Comparison of ENCODE assay signal across 13 cellular contexts in genomic region chrX:124332481-124333424, GRCh38. TPM values are rescaled to one million over a fixed set of nuclear protein-coding genes. Genes with fewer than 3 reads are reported as not detected.
A peak's percentile ranks its signal among the peaks of the same experiment; 100 is the strongest.
DNase-seq lines count a peak whose midpoint lies in the region; ATAC-seq, FAIRE-seq and TF ChIP-seq lines count a peak whose summit lies in the region.
"Had no signal": no experiment of that assay in that cellular context is flagged by ENCODE, and none has a peak within 500 bp of the region (broad histone marks: within the 10 kb centered on the region; RNA-seq: fewer than 3 reads in every experiment).

TEX13D (plus strand) TSS chrX:124332660; CDS start chrX:124332918, 258 bp downstream.

- H3K4me3 ChIP-seq in H7 (ENCODE audit: insufficient read depth, low read depth, low read length) = no peak within 1 kb of the TSS
- H3K4me3 ChIP-seq in kidney (ENCODE audit: low read length in 2 of 2) = no peak within 1 kb of the TSS
- peak within 1 kb of the TSS; percentile 12 to 36 for H3K4me3 ChIP-seq in testis
- H3K4me3 ChIP-seq: BLaER1 had no signal

- TF ChIP-seq CTCF in WTC11 (IDR thresholded peaks at IDR 0.05) (no peak), kidney (IDR thresholded peaks at IDR 0.05; ENCODE audit: borderline replicate concordance, extremely low read depth, insufficient read depth) (no peak), testis (IDR thresholded peaks at IDR 0.05) (no peak)

- no peaks in the 10 kb centered on the region for H3K9me3 Mint-ChIP-seq in WTC11
- H3K9me3 Mint-ChIP-seq: CD8-positive, alpha-beta memory T cell; HFFc6 had no signal

- POLR2A ChIA-PET in WTC11 (lab: Charles Lee) = no interaction called here

- ATAC-seq in WTC11 = peak; percentile 28

- H3K36me3 ChIP-seq in H7 (replicated peaks; ENCODE audit: control insufficient read depth, insufficient read depth, low read length) (no peaks in the 10 kb centered on the region), kidney (ENCODE audit: control insufficient read depth in 1 of 2, insufficient read depth in 2 of 2, low read length in 2 of 2) (no peaks in the 10 kb centered on the region), testis (ENCODE audit: low read depth, missing control alignments) (no peaks in the 10 kb centered on the region)
- H3K36me3 ChIP-seq: BLaER1 had no signal

- TF ChIP-seq POLR2A in testis (IDR thresholded peaks at IDR 0.05) = no peak

- H3K27me3 ChIP-seq in H7 (ENCODE audit: control insufficient read depth, insufficient read depth, low read length) (no peaks in the 10 kb centered on the region), testis (no peaks in the 10 kb centered on the region)

- no peaks in the 10 kb centered on the region for H3K36me3 Mint-ChIP-seq in WTC11
- H3K36me3 Mint-ChIP-seq: CD8-positive, alpha-beta memory T cell had no signal

- FAIRE-seq in kidney (lab: Jason Lieb, UNC) = no peak

- intact Hi-C loops in kidney (cut with DNase I) (no loop called here), testis (cut with DNase I; ENCODE audit: low total_unique reads) (no loop called here)

- no peak within 1 kb of the TSS for H3K9ac ChIP-seq in kidney (ENCODE audit: low read length in 2 of 2)
- H3K9ac ChIP-seq: BLaER1 had no signal

- WGBS in testis, 2 donors = 78 to 80% methylated on average over 2 to 30 of the region's 57 CpGs

- H3K9me3 ChIP-seq in kidney (ENCODE audit: control insufficient read depth in 1 of 2, low read length in 2 of 2) (no peaks in the 10 kb centered on the region), testis (no peaks in the 10 kb centered on the region)
- H3K9me3 ChIP-seq: Caco-2 had no signal

- peak; percentile 12 for DNase-seq in H7
- DNase-seq in WTC11 (ENCODE audit: low spot score) = no peak
- DNase-seq in kidney = peak; percentile 61
- peak; percentile 16 for DNase-seq in testis
- no peak for DNase-seq in DMS53 treated with DMSO at 0.1 percent for 48 hours (lab: John Stamatoyannopoulos, UW; ENCODE audit: unreplicated experiment)
- no peak for DNase-seq in NCI-H2196 treated with DMSO at 0.1 percent for 48 hours (lab: John Stamatoyannopoulos, UW; ENCODE audit: unreplicated experiment)
- DNase-seq: AML-193; Caco-2; CD8-positive, alpha-beta memory T cell; GF-D8; HCEC 1CT; HFFc6 had no signal

- H3K4me3 Mint-ChIP-seq in WTC11 = no peak within 1 kb of the TSS
- H3K4me3 Mint-ChIP-seq: CD8-positive, alpha-beta memory T cell; HFFc6 had no signal

- H3K4me1 ChIP-seq in kidney (ENCODE audit: control insufficient read depth in 1 of 2, insufficient read depth in 1 of 2, low read depth in 1 of 2, low read length in 2 of 2) (no peaks in the 10 kb centered on the region), testis (no peaks in the 10 kb centered on the region)
- H3K4me1 ChIP-seq: Caco-2 had no signal

- CTCF ChIA-PET in WTC11 (lab: Charles Lee) = interaction anchor here (1.0 to 1.4 kb wide), 2 partner anchors 14 to 58 kb away, joined by 3 to 4 read pairs; partner anchors contain the start of gene SH2D1A

- no peaks in the 10 kb centered on the region for H3K4me1 Mint-ChIP-seq in WTC11

- H3K27ac ChIP-seq in kidney (ENCODE audit: low read depth in 2 of 2, low read length in 2 of 2) (no peak within 1 kb of the TSS), testis (no peak within 1 kb of the TSS)
- H3K27ac ChIP-seq: BLaER1 had no signal

- no peaks in the 10 kb centered on the region; the same call in 1 of the 2 replicates for H3K27me3 Mint-ChIP-seq in WTC11 (ENCODE audit: low read depth)
- H3K27me3 Mint-ChIP-seq: CD8-positive, alpha-beta memory T cell had no signal

- H3K27ac Mint-ChIP-seq in WTC11 = no peak within 1 kb of the TSS
- H3K27ac Mint-ChIP-seq: HFFc6 had no signal

TF ChIP-seq in WTC11, 78 proteins besides CTCF, POLR2A, EP300 and RAD21 (continues in another document):
- no peak for TF ChIP-seq ZNF138 (CRISPR knock-in tag; conservative IDR thresholded peaks at IDR 0.05)
- no peak for TF ChIP-seq OVOL2 (CRISPR knock-in tag; IDR thresholded peaks at IDR 0.05; ENCODE audit: borderline replicate concordance)
- no peak for TF ChIP-seq IRF1 (CRISPR knock-in tag; IDR thresholded peaks at IDR 0.05)
- no peak for TF ChIP-seq ATF2 (CRISPR knock-in tag; IDR thresholded peaks at IDR 0.05; ENCODE audit: borderline replicate concordance, low read depth)
- no peak for TF ChIP-seq USF2 (CRISPR knock-in tag; IDR thresholded peaks at IDR 0.05)
- TF ChIP-seq FOXJ3 (CRISPR knock-in tag; IDR thresholded peaks at IDR 0.05; ENCODE audit: borderline replicate concordance) = no peak
- TF ChIP-seq ZNF263 (CRISPR knock-in tag; IDR thresholded peaks at IDR 0.05; ENCODE audit: low read depth) = no peak
- TF ChIP-seq, protein P1, sequence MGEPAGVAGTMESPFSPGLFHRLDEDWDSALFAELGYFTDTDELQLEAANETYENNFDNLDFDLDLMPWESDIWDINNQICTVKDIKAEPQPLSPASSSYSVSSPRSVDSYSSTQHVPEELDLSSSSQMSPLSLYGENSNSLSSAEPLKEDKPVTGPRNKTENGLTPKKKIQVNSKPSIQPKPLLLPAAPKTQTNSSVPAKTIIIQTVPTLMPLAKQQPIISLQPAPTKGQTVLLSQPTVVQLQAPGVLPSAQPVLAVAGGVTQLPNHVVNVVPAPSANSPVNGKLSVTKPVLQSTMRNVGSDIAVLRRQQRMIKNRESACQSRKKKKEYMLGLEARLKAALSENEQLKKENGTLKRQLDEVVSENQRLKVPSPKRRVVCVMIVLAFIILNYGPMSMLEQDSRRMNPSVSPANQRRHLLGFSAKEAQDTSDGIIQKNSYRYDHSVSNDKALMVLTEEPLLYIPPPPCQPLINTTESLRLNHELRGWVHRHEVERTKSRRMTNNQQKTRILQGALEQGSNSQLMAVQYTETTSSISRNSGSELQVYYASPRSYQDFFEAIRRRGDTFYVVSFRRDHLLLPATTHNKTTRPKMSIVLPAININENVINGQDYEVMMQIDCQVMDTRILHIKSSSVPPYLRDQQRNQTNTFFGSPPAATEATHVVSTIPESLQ (CRISPR knock-in tag; IDR thresholded peaks at IDR 0.05) = no peak
- TF ChIP-seq JUN (CRISPR knock-in tag; IDR thresholded peaks at IDR 0.05) = no peak
- TF ChIP-seq CREB1 (CRISPR knock-in tag; IDR thresholded peaks at IDR 0.05) = no peak
- no peak for TF ChIP-seq ZNF671 (CRISPR knock-in tag; IDR thresholded peaks at IDR 0.05)
- no peak for TF ChIP-seq ZNF232 (CRISPR knock-in tag; IDR thresholded peaks at IDR 0.05)
- TF ChIP-seq, protein P2, sequence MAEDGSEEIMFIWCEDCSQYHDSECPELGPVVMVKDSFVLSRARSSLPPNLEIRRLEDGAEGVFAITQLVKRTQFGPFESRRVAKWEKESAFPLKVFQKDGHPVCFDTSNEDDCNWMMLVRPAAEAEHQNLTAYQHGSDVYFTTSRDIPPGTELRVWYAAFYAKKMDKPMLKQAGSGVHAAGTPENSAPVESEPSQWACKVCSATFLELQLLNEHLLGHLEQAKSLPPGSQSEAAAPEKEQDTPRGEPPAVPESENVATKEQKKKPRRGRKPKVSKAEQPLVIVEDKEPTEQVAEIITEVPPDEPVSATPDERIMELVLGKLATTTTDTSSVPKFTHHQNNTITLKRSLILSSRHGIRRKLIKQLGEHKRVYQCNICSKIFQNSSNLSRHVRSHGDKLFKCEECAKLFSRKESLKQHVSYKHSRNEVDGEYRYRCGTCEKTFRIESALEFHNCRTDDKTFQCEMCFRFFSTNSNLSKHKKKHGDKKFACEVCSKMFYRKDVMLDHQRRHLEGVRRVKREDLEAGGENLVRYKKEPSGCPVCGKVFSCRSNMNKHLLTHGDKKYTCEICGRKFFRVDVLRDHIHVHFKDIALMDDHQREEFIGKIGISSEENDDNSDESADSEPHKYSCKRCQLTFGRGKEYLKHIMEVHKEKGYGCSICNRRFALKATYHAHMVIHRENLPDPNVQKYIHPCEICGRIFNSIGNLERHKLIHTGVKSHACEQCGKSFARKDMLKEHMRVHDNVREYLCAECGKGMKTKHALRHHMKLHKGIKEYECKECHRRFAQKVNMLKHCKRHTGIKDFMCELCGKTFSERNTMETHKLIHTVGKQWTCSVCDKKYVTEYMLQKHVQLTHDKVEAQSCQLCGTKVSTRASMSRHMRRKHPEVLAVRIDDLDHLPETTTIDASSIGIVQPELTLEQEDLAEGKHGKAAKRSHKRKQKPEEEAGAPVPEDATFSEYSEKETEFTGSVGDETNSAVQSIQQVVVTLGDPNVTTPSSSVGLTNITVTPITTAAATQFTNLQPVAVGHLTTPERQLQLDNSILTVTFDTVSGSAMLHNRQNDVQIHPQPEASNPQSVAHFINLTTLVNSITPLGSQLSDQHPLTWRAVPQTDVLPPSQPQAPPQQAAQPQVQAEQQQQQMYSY (CRISPR knock-in tag; IDR thresholded peaks at IDR 0.05) = no peak
- TF ChIP-seq EMX1 (CRISPR knock-in tag; IDR thresholded peaks at IDR 0.05) = no peak
- TF ChIP-seq TCF7 (CRISPR knock-in tag; IDR thresholded peaks at IDR 0.05; ENCODE audit: low read depth) = no peak

RNA-seq across cellular contexts. Expression of gene TEX13D, which starts in this region (rescaled TPM):
- total RNA-seq in H7 (2014; rRNA removed; shearing (Covaris generic)) = 0.04 TPM in 1 of 2 replicates, not detected in the other
- total RNA-seq in WTC11 (2021) = not detected in 3 replicates
- not detected for total RNA-seq in kidney
- not detected for polyA plus RNA-seq in kidney (ENCODE audit: insufficient read depth, low read depth, low replicate concordance)
- total RNA-seq in testis = 1 to 10 TPM; 3.3 to 8.2 TPM
- 6.7 TPM for polyA plus RNA-seq in testis (ENCODE audit: insufficient read depth, low read depth, low replicate concordance)
- total RNA-seq: Caco-2, HFFc6 had no signal
- polyA plus RNA-seq: CD8-positive, alpha-beta memory T cell had no signal

Comparison
In these comparisons a context has a peak if more than half of its experiments do, and no peak if none do; other contexts are left out.
1. Peak in DNase-seq in H7; RNA of the gene not detected or under 1 TPM.
2. Peak in ATAC-seq in WTC11; RNA of the gene not detected or under 1 TPM.
3. Peak in DNase-seq in kidney; RNA of the gene not detected or under 1 TPM.
4. H3K4me3 ChIP-seq: peak in testis (2 of 2); none in H7 (single experiment) and kidney (0 of 2).